ENCODE assay signal across 8 cellular contexts in genomic region chr1:94854458-94855306, GRCh38. TPM values are rescaled to one million over a fixed set of nuclear protein-coding genes. Genes with fewer than 3 reads are reported as not detected.
DNase-seq lines count a peak whose midpoint lies in the region; ATAC-seq, FAIRE-seq and TF ChIP-seq lines count a peak whose summit lies in the region.

No MANE protein-coding gene starts in this region.

- no peak for TF ChIP-seq POLR2A in prostate gland (IDR thresholded peaks at IDR 0.05)

- intact Hi-C loops in right cardiac atrium (cut with DNase I), result loop anchor here (1.0 to 5.0 kb wide), 4 partner anchors 186 to 189 kb away; no protein-coding TSS in a partner anchor
- intact Hi-C loops in prostate gland (cut with DNase I), result loop anchor here (1.0 to 5.0 kb wide), 4 partner anchors 71 to 378 kb away; partner anchors contain the start of gene RWDD3

- TF ChIP-seq CTCF in GM12872 (IDR thresholded peaks at IDR 0.05; ENCODE audit: insufficient read depth, low read depth, low read length) (peak; percentile 96), prostate gland (IDR thresholded peaks at IDR 0.05) (peak; percentile 83 to 98 (median 97))

- WGBS in right cardiac atrium, result 14% methylated on average over 21 of the region's 21 CpGs
- WGBS in prostate gland, result 12% methylated on average over 21 of the region's 21 CpGs

- ATAC-seq in HG02678 (IDR thresholded peaks at IDR 0.05; ENCODE audit: unreplicated experiment) (peak; percentile 99), right cardiac atrium (peak; percentile 94)

- peak overlapping the region; percentile 34 for H3K27ac ChIP-seq in right cardiac atrium (ENCODE audit: low read length)
- H3K27ac ChIP-seq in prostate gland, result peak overlapping the region; percentile 81 to 88

- peak; percentile 93 for FAIRE-seq in urothelium cell line (lab: Jason Lieb, UNC)

- peak overlapping the region; percentile 30 for H3K4me3 ChIP-seq in right cardiac atrium (ENCODE audit: low read length)
- peak overlapping the region; percentile 25 to 36 for H3K4me3 ChIP-seq in prostate gland

- DNase-seq in NCI-H1105 (lab: John Stamatoyannopoulos, UW), result peak; percentile 78
- peak; percentile 40 to 79 for DNase-seq in SW 1271 (lab: John Stamatoyannopoulos, UW)
- peak in 55 of 56 donors; percentile 12 to 89 (median 73) for DNase-seq in amygdala (lab: John Stamatoyannopoulos, UW)
- DNase-seq in right cardiac atrium, result peak; percentile 87 to 94 (median 90)
- DNase-seq in prostate gland (ENCODE audit: low spot score), result peak; percentile 91
- DNase-seq in urothelium cell line (ENCODE audit: low spot score), result peak; percentile 94

- H3K27me3 ChIP-seq in right cardiac atrium (ENCODE audit: control insufficient read depth, insufficient read depth) (no peaks in the 10 kb centered on the region), prostate gland (replicated peaks; ENCODE audit: insufficient read depth) (no peaks in the 10 kb centered on the region)

- H3K4me1 ChIP-seq in right cardiac atrium (ENCODE audit: control insufficient read depth, insufficient read depth, low read length) (peaks cover 13% of the 10 kb centered on the region), prostate gland (replicated peaks) (no peaks in the 10 kb centered on the region)

- H3K9me3 ChIP-seq in right cardiac atrium (ENCODE audit: control insufficient read depth, low read length) (no peaks in the 10 kb centered on the region), prostate gland (no peaks in the 10 kb centered on the region)

- H3K36me3 ChIP-seq in prostate gland, result no peaks in the 10 kb centered on the region

RNA-seq across cellular contexts. Expression of gene SLC44A3, which starts 34.5 kb away (rescaled TPM):
- total RNA-seq in right cardiac atrium (1 to 10 TPM; 4.4 to 6.5 (median 5.6) TPM), prostate gland (10 to 100 TPM; 15.4 to 16.2 TPM)
- polyA plus RNA-seq in right cardiac atrium, result 2.2 TPM

Comparison
In these comparisons a context has a peak if more than half of its experiments do, and no peak if none do; other contexts are left out.
1. Peak in every context shown above with its lines: DNase-seq, ATAC-seq, H3K4me3 ChIP-seq and H3K27ac ChIP-seq.